8 cellular contexts compared by ENCODE assay signal in genomic region chr2:171159326-171160118, GRCh38. TPM values are rescaled to one million over a fixed set of nuclear protein-coding genes. Genes with fewer than 3 reads are reported as not detected.
DNase-seq lines count a peak whose midpoint lies in the region; ATAC-seq, FAIRE-seq and TF ChIP-seq lines count a peak whose summit lies in the region.

No MANE protein-coding gene starts in this region.

- H3K4me2 ChIP-seq in DOHH2 (ENCODE audit: low read length): peak overlapping the region; percentile 73

- H3K36me3 ChIP-seq in DOHH2 (ENCODE audit: control insufficient read depth, low read length) (peaks cover 9% of the 10 kb centered on the region), kidney (ENCODE audit: control insufficient read depth in 1 of 2, insufficient read depth in 2 of 2, low read length in 2 of 2) (no peaks in the 10 kb centered on the region)

- peaks cover 58% of the 10 kb centered on the region for H3K4me1 ChIP-seq in DOHH2 (ENCODE audit: control insufficient read depth, low read length)
- H3K4me1 ChIP-seq in kidney (ENCODE audit: control insufficient read depth in 1 of 2, insufficient read depth in 1 of 2, low read depth in 1 of 2, low read length in 2 of 2): peaks cover 0 to 3% of the 10 kb centered on the region in 2 donors

- TF ChIP-seq CTCF in DOHH2 (IDR thresholded peaks at IDR 0.05; ENCODE audit: low read depth, low read length, poor library complexity, severe bottlenecking) (peak; percentile 70), kidney (IDR thresholded peaks at IDR 0.05; ENCODE audit: borderline replicate concordance, extremely low read depth, insufficient read depth) (peak; percentile 58)

- no peaks in the 10 kb centered on the region for H3K9me2 ChIP-seq in DOHH2 (replicated peaks; ENCODE audit: control insufficient read depth, low read length)

- intact Hi-C loops in kidney (cut with DNase I): no loop called here

- peaks cover 28% of the 10 kb centered on the region for H4K20me1 ChIP-seq in DOHH2 (ENCODE audit: control insufficient read depth, insufficient read depth, low read depth, low read length)

- ATAC-seq in activated CD4-positive, CD25-positive, alpha-beta regulatory T cell treated with anti-CD3 and anti-CD28 coated beads, Interleukin-2, amount 50 U/mL, for 24 hours: peak; percentile 12 to 29
- ATAC-seq in HG03520 (IDR thresholded peaks at IDR 0.05; ENCODE audit: unreplicated experiment): no peak

- peak overlapping the region; percentile 82 to 89 for H3K9ac ChIP-seq in kidney (ENCODE audit: low read length in 2 of 2)

- peak overlapping the region; percentile 89 for H3K27ac ChIP-seq in DOHH2 (ENCODE audit: low read depth, low read length)
- peak overlapping the region; percentile 97 to 98 for H3K27ac ChIP-seq in kidney (ENCODE audit: low read depth in 2 of 2, low read length in 2 of 2)

- no peak for FAIRE-seq in kidney (lab: Jason Lieb, UNC)

- DNase-seq in H4 (ENCODE audit: low spot score) (peak; percentile 37), NCI-H1930 (lab: John Stamatoyannopoulos, UW) (peak; percentile 20 to 25), kidney (peak; percentile 87)
- peak; percentile 80 for DNase-seq in central memory CD4-positive, alpha-beta T cell
- peak; percentile 20 to 43 (median 43) for DNase-seq in stimulated activated CD4-positive, alpha-beta T cell treated with anti-CD3 and anti-CD28 coated beads, Interleukin-12 subunit alpha, Interleukin-12 subunit beta, amount 100 ng/mL, for 48 hours (ENCODE audit: low read depth in 2 of 3, low spot score in 1 of 3)

- H3K79me2 ChIP-seq in DOHH2 (ENCODE audit: control insufficient read depth, low read length): peaks cover 65% of the 10 kb centered on the region

- H3K9me3 ChIP-seq in DOHH2 (ENCODE audit: control insufficient read depth, insufficient read depth, low read length): no peaks in the 10 kb centered on the region
- no peaks in the 10 kb centered on the region for H3K9me3 ChIP-seq in kidney (ENCODE audit: control insufficient read depth in 1 of 2, low read length in 2 of 2)

- H3F3A ChIP-seq in DOHH2 (ENCODE audit: control insufficient read depth, insufficient read depth): peaks cover 14% of the 10 kb centered on the region

- H3K4me3 ChIP-seq in DOHH2 (ENCODE audit: low read length): peak overlapping the region; percentile 99
- peak overlapping the region; percentile 66 to 80 for H3K4me3 ChIP-seq in kidney (ENCODE audit: low read length in 2 of 2)

- H3K27me3 ChIP-seq in DOHH2 (ENCODE audit: control insufficient read depth, low read length): no peaks in the 10 kb centered on the region; the same call in 1 of the 2 replicates

RNA-seq across cellular contexts. Expression of gene TLK1, which starts 1.2 kb away (rescaled TPM):
- 7.8 and 9.0 TPM in 2 replicates for total RNA-seq in H4 (2014; rRNA removed; shearing (Covaris generic))
- total RNA-seq in kidney: 80.3 TPM
- polyA plus RNA-seq in kidney (ENCODE audit: insufficient read depth, low read depth, low replicate concordance): 12.3 TPM

Comparison
In these comparisons a context has a peak if more than half of its experiments do, and no peak if none do; other contexts are left out.
1. DNase-seq: peak in every context shown above with its lines; median percentile 87 in kidney; 80 in central memory CD4-positive, alpha-beta T cell; 43 in stimulated activated CD4-positive, alpha-beta T cell treated with anti-CD3 and anti-CD28 coated beads, Interleukin-12 subunit alpha, Interleukin-12 subunit beta, amount 100 ng/mL, for 48 hours; 37 in H4; 22 in NCI-H1930.